23 cellular contexts compared by ENCODE assay signal in the genomic region with DNA sequence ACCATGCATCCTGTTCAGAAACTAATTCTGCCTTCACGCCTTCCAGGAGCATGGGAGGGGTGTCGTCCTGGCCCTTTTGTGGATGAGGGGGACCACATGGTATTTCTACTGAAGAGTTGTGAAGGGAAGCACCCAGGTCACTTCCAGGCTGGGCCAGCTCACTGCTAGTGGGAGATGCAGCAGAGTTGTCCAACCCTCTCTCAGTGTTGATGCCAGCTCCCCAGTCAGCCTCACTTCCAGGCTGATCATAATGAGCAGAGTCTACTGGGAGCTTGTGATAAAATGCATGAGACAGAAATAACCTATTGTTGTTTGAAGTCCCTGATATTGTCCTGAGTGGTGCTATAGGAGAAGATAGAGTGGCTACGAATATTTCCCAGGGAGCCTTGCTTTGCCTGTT.
"Had no signal": no experiment of that assay in that cellular context is flagged by ENCODE, and none has a peak within 500 bp of the region (broad histone marks: within the 10 kb centered on the region; RNA-seq: fewer than 3 reads in every experiment).

No MANE protein-coding gene starts in this region.

- H3K36me3 ChIP-seq: right lobe of liver, tibial nerve, uterus had no signal

- FAIRE-seq: islet of Langerhans had no signal

- H3K4me2 ChIP-seq: smooth muscle cell had no signal

- H2AFZ ChIP-seq: parathyroid adenoma had no signal

- H3K27me3 ChIP-seq: right lobe of liver, tibial nerve, uterus had no signal

- H3K9me3 ChIP-seq: mucosa of descending colon, psoas muscle, right lobe of liver, tibial nerve, uterus had no signal

- H3K4me1 ChIP-seq: parathyroid adenoma, psoas muscle, right lobe of liver, tibial nerve, uterus had no signal

- H3K4me3 ChIP-seq: lung, mucosa of descending colon, psoas muscle, right lobe of liver, smooth muscle cell, tibial nerve, uterus had no signal

- DNase-seq: immature natural killer cell; mesendoderm; midbrain; mucosa of descending colon; naive thymus-derived CD4-positive, alpha-beta T cell; nucleus accumbens; psoas muscle; right lobe of liver; stimulated activated CD4-positive, alpha-beta T cell treated with anti-CD3 and anti-CD28 coated beads, Interleukin-1b, Interleukin-23, amount 100 ng/mL, for 48 hours; stimulated activated CD4-positive, alpha-beta T cell treated with anti-CD3 and anti-CD28 coated beads, Interleukin-2, amount 100 ng/mL, for 48 hours; stimulated activated CD4-positive, alpha-beta T cell treated with anti-CD3 and anti-CD28 coated beads, Interleukin-4, amount 100 ng/mL, for 4 hours; stimulated activated CD8-positive, alpha-beta memory T cell treated with anti-CD3 and anti-CD28 coated beads, Interleukin-4, amount 100 ng/mL, for 48 hours; stimulated activated naive CD4-positive, alpha-beta T cell treated with Interleukin-2 at 50 U/mL for 16 hours; stimulated activated naive CD8-positive, alpha-beta T cell treated with anti-CD3 and anti-CD28 coated beads, Interleukin-15, amount 100 ng/mL, for 72 hours; substantia nigra; uterus had no signal

- ATAC-seq: left lobe of liver; mucosa of descending colon; naive thymus-derived CD4-positive, alpha-beta T cell; psoas muscle; right lobe of liver; stimulated activated memory B cell treated with anti-CD40 and anti-IgM and Interleukin-4, amounts not matched to agents 10 μg/mL and 1 μg/mL and 100 μg/mL, for 72 hours; stimulated activated naive CD8-positive, alpha-beta T cell treated with anti-CD3 and anti-CD28 coated beads, Interleukin-15, amount 100 ng/mL, for 72 hours had no signal

- H3K9ac ChIP-seq: parathyroid adenoma had no signal

- H3K27ac ChIP-seq: parathyroid adenoma, psoas muscle, right lobe of liver, tibial nerve, uterus had no signal
